ENCODE assay signal across 1 cellular context in genomic region chr13:99377641-99378040, GRCh38.
TF ChIP-seq lines count a peak whose summit lies in the region.

No MANE protein-coding gene starts in this region.

TF ChIP-seq in H1, 55 proteins besides CTCF, POLR2A, EP300 and RAD21:
- TF ChIP-seq KDM1A (IDR thresholded peaks at IDR 0.05; ENCODE audit: borderline replicate concordance, low read length) (no peak), SP1 (IDR thresholded peaks at IDR 0.05; ENCODE audit: low read depth, low read length) (no peak), JUND (IDR thresholded peaks at IDR 0.05; ENCODE audit: low read length) (no peak), SRF (IDR thresholded peaks at IDR 0.05; ENCODE audit: low read depth, low read length) (no peak), HDAC2 (IDR thresholded peaks at IDR 0.05; ENCODE audit: borderline replicate concordance in 1 of 2, low read depth in 2 of 2, low read length in 2 of 2) (no peak), NANOG (IDR thresholded peaks at IDR 0.05; ENCODE audit: insufficient read depth, low read depth, low read length, poor library complexity, severe bottlenecking) (no peak), TEAD4 (IDR thresholded peaks at IDR 0.05; ENCODE audit: low read depth, low read length) (no peak), BRCA1 (IDR thresholded peaks at IDR 0.05; ENCODE audit: low read depth, low read length) (no peak), E2F6 (IDR thresholded peaks at IDR 0.05) (no peak), CTBP2 (IDR thresholded peaks at IDR 0.05; ENCODE audit: borderline replicate concordance, insufficient read depth, insufficient read length, low read length) (no peak), FOSL1 (IDR thresholded peaks at IDR 0.05; ENCODE audit: insufficient read depth, low read depth, low read length) (no peak), POU5F1 (IDR thresholded peaks at IDR 0.05; ENCODE audit: low read depth, low read length) (no peak), RBBP5 (IDR thresholded peaks at IDR 0.05; ENCODE audit: borderline replicate concordance, low read depth, low read length) (no peak)
